Comparison of ENCODE assay signal across 19 cellular contexts in the genomic region with DNA sequence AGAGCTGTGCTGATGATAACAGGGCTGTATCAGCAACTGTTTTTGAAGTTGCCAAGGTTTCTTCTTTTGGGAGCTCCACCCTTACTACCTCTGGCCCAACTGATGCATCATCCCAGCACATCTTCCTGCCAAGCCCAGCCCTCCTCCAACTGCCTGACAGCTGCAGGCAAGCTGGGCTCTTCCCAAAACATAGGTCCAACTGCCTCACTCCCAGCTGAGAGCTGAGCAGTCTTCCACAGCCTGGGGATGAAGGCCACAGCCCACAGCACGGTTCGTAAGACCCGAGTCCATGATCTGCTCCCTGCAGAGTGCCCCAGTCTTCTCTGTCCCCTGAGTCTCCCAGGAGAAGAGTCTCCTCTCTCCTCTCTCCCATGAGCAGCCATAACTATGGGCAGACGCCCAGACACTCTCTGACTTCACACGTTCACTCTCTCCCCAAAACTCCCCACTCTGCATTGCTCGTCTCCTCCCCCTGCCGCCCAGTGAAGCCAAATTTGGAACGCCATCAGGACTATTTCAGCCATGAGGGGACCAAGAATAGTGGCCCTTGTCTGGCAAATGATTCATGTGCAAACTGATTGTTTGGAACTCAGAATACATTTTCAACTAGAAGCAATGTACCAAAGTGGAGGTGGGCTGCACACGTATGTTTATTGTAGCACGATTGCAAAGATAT. TPM values are rescaled to one million over a fixed set of nuclear protein-coding genes. Genes with fewer than 3 reads are reported as not detected.
A peak's percentile ranks its signal among the peaks of the same experiment; 100 is the strongest.
DNase-seq lines count a peak whose midpoint lies in the region; ATAC-seq and TF ChIP-seq lines count a peak whose summit lies in the region.
"Had no signal": no experiment of that assay in that cellular context is flagged by ENCODE, and none has a peak within 500 bp of the region (broad histone marks: within the 10 kb centered on the region; RNA-seq: fewer than 3 reads in every experiment).

No MANE protein-coding gene starts in this region.

- no peak overlapping the region for H3K27ac Mint-ChIP-seq in activated naive CD8-positive, alpha-beta T cell treated with anti-CD3 and anti-CD28 coated beads for 36 hours
- H3K27ac Mint-ChIP-seq: activated CD4-positive, alpha-beta T cell treated with anti-CD3 and anti-CD28 coated beads, Interleukin-2, amount 10 ng/mL, durations not matched to agents 7 days and 5 days; activated naive CD8-positive, alpha-beta T cell; CD8-positive, alpha-beta memory T cell had no signal

- TF ChIP-seq CTCF in fibroblast of the aortic adventitia (IDR thresholded peaks at IDR 0.05; ENCODE audit: insufficient read depth, low read length): no peak
- no peak for TF ChIP-seq CTCF in omental fat pad (IDR thresholded peaks at IDR 0.05)

- no peak overlapping the region for H3K4me3 Mint-ChIP-seq in activated naive CD8-positive, alpha-beta T cell treated with anti-CD3 and anti-CD28 coated beads for 36 hours
- H3K4me3 Mint-ChIP-seq: activated CD4-positive, alpha-beta T cell treated with anti-CD3 and anti-CD28 coated beads, Interleukin-2, amount 10 ng/mL, durations not matched to agents 7 days and 5 days; activated naive CD8-positive, alpha-beta T cell; CD8-positive, alpha-beta memory T cell had no signal

- H3K9me3 Mint-ChIP-seq in activated naive CD8-positive, alpha-beta T cell treated with anti-CD3 and anti-CD28 coated beads for 36 hours: no peaks in the 10 kb centered on the region
- H3K9me3 Mint-ChIP-seq: activated CD4-positive, alpha-beta T cell treated with anti-CD3 and anti-CD28 coated beads, Interleukin-2, amount 10 ng/mL, durations not matched to agents 7 days and 5 days; CD8-positive, alpha-beta memory T cell had no signal

- no peaks in the 10 kb centered on the region for H3K36me3 Mint-ChIP-seq in activated naive CD8-positive, alpha-beta T cell treated with anti-CD3 and anti-CD28 coated beads for 36 hours
- H3K36me3 Mint-ChIP-seq: activated naive CD8-positive, alpha-beta T cell; CD8-positive, alpha-beta memory T cell had no signal

- peak; percentile 22 for DNase-seq in DMS 273 treated with DMSO at 0.1 percent for 48 hours (lab: John Stamatoyannopoulos, UW)
- DNase-seq in NCI-H446 (lab: John Stamatoyannopoulos, UW): peak; percentile 85 to 96
- DNase-seq in fibroblast of the aortic adventitia (ENCODE audit: low read depth): peak; percentile 85
- DNase-seq in omental fat pad (ENCODE audit: low spot score): no peak
- no peak for DNase-seq in activated naive CD8-positive, alpha-beta T cell treated with anti-CD3 and anti-CD28 coated beads for 36 hours
- no peak for DNase-seq in DMS53 treated with DMSO at 0.1 percent for 48 hours (lab: John Stamatoyannopoulos, UW; ENCODE audit: unreplicated experiment)
- DNase-seq in NCI-H1092 treated with DMSO at 0.1 percent for 48 hours (lab: John Stamatoyannopoulos, UW): no peak
- no peak for DNase-seq in cerebellar nuclear complex (lab: John Stamatoyannopoulos, UW)
- DNase-seq: activated CD4-positive, alpha-beta T cell treated with anti-CD3 and anti-CD28 coated beads, Interleukin-2, amount 10 ng/mL, durations not matched to agents 7 days and 5 days; CD8-positive, alpha-beta memory T cell; islet precursor cell; NCI-H187 treated with DMSO at 0.1 percent for 48 hours; NCI-H524; stimulated activated CD4-positive, alpha-beta T cell treated with anti-CD3 and anti-CD28 coated beads, Interleukin-2, amount 100 ng/mL, for 48 hours had no signal

- H3K4me1 Mint-ChIP-seq in activated naive CD8-positive, alpha-beta T cell treated with anti-CD3 and anti-CD28 coated beads for 36 hours: peaks cover 11% of the 10 kb centered on the region

- H3K4me3 ChIP-seq in fibroblast of the aortic adventitia (ENCODE audit: low read depth, low read length): no peak overlapping the region
- H3K4me3 ChIP-seq: body of pancreas, SK-N-MC, uterus had no signal

- ATAC-seq in omental fat pad (ENCODE audit: low FRiP score): peak; percentile 78
- ATAC-seq: body of pancreas, esophagus mucosa had no signal

- H3K27me3 Mint-ChIP-seq in activated naive CD8-positive, alpha-beta T cell treated with anti-CD3 and anti-CD28 coated beads for 36 hours: no peaks in the 10 kb centered on the region
- H3K27me3 Mint-ChIP-seq: activated CD4-positive, alpha-beta T cell treated with anti-CD3 and anti-CD28 coated beads, Interleukin-2, amount 10 ng/mL, durations not matched to agents 7 days and 5 days; activated naive CD8-positive, alpha-beta T cell had no signal

RNA-seq across cellular contexts. Expression of a gene that starts 21.0 kb away (rescaled TPM):
- 12.3 and 13.6 TPM in 2 replicates for total RNA-seq in fibroblast of the aortic adventitia (ENCODE audit: low replicate concordance)
- 10 to 100 TPM in 1 of 4 donors, 1 to 10 TPM in 3; 7.1 to 16.7 (median 8.7) TPM for total RNA-seq in omental fat pad
- 1 to 10 TPM; 2.4 to 2.9 TPM for total RNA-seq in activated naive CD8-positive, alpha-beta T cell treated with anti-CD3 and anti-CD28 coated beads for 36 hours

RNA-seq across cellular contexts. Expression of a gene that starts 36.6 kb away (rescaled TPM):
- total RNA-seq in fibroblast of the aortic adventitia (ENCODE audit: low replicate concordance) (168 and 359 TPM in 2 replicates), omental fat pad (100 to 1,000 TPM; 160 to 310 (median 239) TPM)
- total RNA-seq in activated naive CD8-positive, alpha-beta T cell treated with anti-CD3 and anti-CD28 coated beads for 36 hours: 100 to 1,000 TPM; 548 to 564 TPM

RNA-seq across cellular contexts. Expression of a gene that starts 37.0 kb away (rescaled TPM):
- total RNA-seq in fibroblast of the aortic adventitia (ENCODE audit: low replicate concordance) (34.3 and 60.9 TPM in 2 replicates), omental fat pad (10 to 100 TPM; 12.8 to 24.9 (median 18.9) TPM)
- total RNA-seq in activated naive CD8-positive, alpha-beta T cell treated with anti-CD3 and anti-CD28 coated beads for 36 hours: 10 to 100 TPM; 25.9 to 26.2 TPM

Comparison
In these comparisons a context has a peak if more than half of its experiments do, and no peak if none do; other contexts are left out.
1. DNase-seq: peak in DMS 273 treated with DMSO at 0.1 percent for 48 hours (single experiment), NCI-H446 (2 of 2) and fibroblast of the aortic adventitia (single experiment); none in omental fat pad (single experiment), activated naive CD8-positive, alpha-beta T cell treated with anti-CD3 and anti-CD28 coated beads for 36 hours (single experiment), DMS53 treated with DMSO at 0.1 percent for 48 hours (single experiment), NCI-H1092 treated with DMSO at 0.1 percent for 48 hours (single experiment) and cerebellar nuclear complex (0 of 2).